Comparison of ENCODE assay signal across 9 cellular contexts in genomic region chr5:158979749-158980521, GRCh38.
DNase-seq lines count a peak whose midpoint lies in the region; FAIRE-seq and TF ChIP-seq lines count a peak whose summit lies in the region.
"Had no signal": no experiment of that assay in that cellular context is flagged by ENCODE, and none has a peak within 500 bp of the region (broad histone marks: within the 10 kb centered on the region; RNA-seq: fewer than 3 reads in every experiment).

No MANE protein-coding gene starts in this region.

- H3K4me1 ChIP-seq in keratinocyte (ENCODE audit: control insufficient read depth, extremely low read depth, insufficient read depth, low read length), result peaks cover 16% of the 10 kb centered on the region

- no peaks in the 10 kb centered on the region for H4K20me1 ChIP-seq in keratinocyte (ENCODE audit: control insufficient read depth, extremely low read depth, insufficient read depth, low read length)

- peak overlapping the region; percentile 94 for H2AFZ ChIP-seq in keratinocyte (ENCODE audit: control insufficient read depth, low read length)

- peak overlapping the region; percentile 6 for H3K4me3 ChIP-seq in astrocyte of the cerebellum (ENCODE audit: low read depth, low read length)
- peak overlapping the region in 2 of 3 experiments; percentile 54 to 59 for H3K4me3 ChIP-seq in keratinocyte (ENCODE audit: control insufficient read depth in 2 of 3, extremely low read depth in 1 of 3, insufficient read depth in 2 of 3, low read depth in 1 of 3, low read length in 3 of 3)

- H3K27me3 Mint-ChIP-seq in activated CD4-positive, alpha-beta memory T cell treated with anti-CD3 and anti-CD28 coated beads for 36 hours, result peaks cover 10% of the 10 kb centered on the region

- H3K9me3 Mint-ChIP-seq in activated CD4-positive, alpha-beta memory T cell treated with anti-CD3 and anti-CD28 coated beads for 36 hours, result no peaks in the 10 kb centered on the region

- intact Hi-C loops in activated CD4-positive, alpha-beta memory T cell treated with anti-CD3 and anti-CD28 coated beads for 36 hours (cut with micrococcal nuclease), result no loop called here

- H3K4me1 Mint-ChIP-seq in activated CD4-positive, alpha-beta memory T cell treated with anti-CD3 and anti-CD28 coated beads for 36 hours (ENCODE audit: low read depth), result peaks cover 2% of the 10 kb centered on the region

- peak overlapping the region; percentile 84 for H3K4me2 ChIP-seq in keratinocyte (ENCODE audit: control insufficient read depth, extremely low read depth, insufficient read depth, low read depth, low read length)

- in situ Hi-C loops in astrocyte of the cerebellum (cut with HindIII; ENCODE audit: low sequenced_read_pairs), result no loop called here

- H3K9ac ChIP-seq in keratinocyte (ENCODE audit: control insufficient read depth, extremely low read depth, insufficient read depth, low read length), result no peak overlapping the region

- H3K36me3 ChIP-seq in keratinocyte (ENCODE audit: control insufficient read depth in 2 of 2, extremely low read depth in 1 of 2, insufficient read depth in 2 of 2, low read length in 2 of 2), result no peaks in the 10 kb centered on the region
- H3K36me3 ChIP-seq: neutrophil had no signal

- H3K27me3 ChIP-seq in keratinocyte (ENCODE audit: control insufficient read depth, extremely low read depth, insufficient read depth, low read length), result no peaks in the 10 kb centered on the region

- H3K79me2 ChIP-seq in keratinocyte (ENCODE audit: control insufficient read depth, insufficient read depth, low read length), result no peaks in the 10 kb centered on the region

- no peak for TF ChIP-seq CTCF in astrocyte of the cerebellum (IDR thresholded peaks at IDR 0.05; ENCODE audit: low read depth, low read length, missing control alignments)
- no peak for TF ChIP-seq CTCF in keratinocyte (optimal IDR thresholded peaks at IDR 0.05 in 1 of 3, IDR thresholded peaks at IDR 0.05 in 1 of 3, conservative IDR thresholded peaks at IDR 0.05 in 1 of 3; ENCODE audit: extremely low read depth in 1 of 3, insufficient read depth in 2 of 3, low read length in 3 of 3)

- DNase-seq in HTR-8/SVneo (ENCODE audit: insufficient read length, low spot score) (peak; percentile 10), astrocyte of the cerebellum (ENCODE audit: low read depth) (no peak), keratinocyte (ENCODE audit: low read depth, low spot score) (no peak), stromal cell of bone marrow (ENCODE audit: low read depth) (peak; percentile 43), GF-D8 (lab: John Stamatoyannopoulos, UW) (no peak), HK-2 (ENCODE audit: unreplicated experiment) (no peak), NCI-H226 (no peak)
- DNase-seq in activated CD4-positive, alpha-beta memory T cell treated with anti-CD3 and anti-CD28 coated beads for 36 hours, result no peak

- H3K4me3 Mint-ChIP-seq in activated CD4-positive, alpha-beta memory T cell treated with anti-CD3 and anti-CD28 coated beads for 36 hours, result no peak overlapping the region

- H3K27ac Mint-ChIP-seq in activated CD4-positive, alpha-beta memory T cell treated with anti-CD3 and anti-CD28 coated beads for 36 hours, result no peak overlapping the region

- no peaks in the 10 kb centered on the region for H3K9me1 ChIP-seq in keratinocyte (ENCODE audit: control insufficient read depth, extremely low read depth, insufficient read depth, low read length)

- no peak overlapping the region for H3K27ac ChIP-seq in keratinocyte (ENCODE audit: control insufficient read depth, insufficient read depth, low read length)
- H3K27ac ChIP-seq: neutrophil had no signal

- POLR2A ChIA-PET in activated CD4-positive, alpha-beta memory T cell treated with anti-CD3 and anti-CD28 coated beads for 36 hours (lab: Charles Lee), result no interaction called here

- FAIRE-seq in HTR-8/SVneo (lab: Jason Lieb, UNC), result no peak
- FAIRE-seq in keratinocyte (lab: Jason Lieb, UNC), result peak; percentile 52

- H3K36me3 Mint-ChIP-seq in activated CD4-positive, alpha-beta memory T cell treated with anti-CD3 and anti-CD28 coated beads for 36 hours, result no peaks in the 10 kb centered on the region

- dilution Hi-C loops in keratinocyte (cut with MboI; ENCODE audit: extremely low pct_ligation_motif_present, low sequenced_read_pairs), result no loop called here

- CTCF ChIA-PET in activated CD4-positive, alpha-beta memory T cell treated with anti-CD3 and anti-CD28 coated beads for 36 hours (lab: Charles Lee), result no interaction called here

- no peaks in the 10 kb centered on the region for H3K9me3 ChIP-seq in keratinocyte (ENCODE audit: control insufficient read depth, low read depth, low read length)
- H3K9me3 ChIP-seq: neutrophil had no signal

Comparison
In these comparisons a context has a peak if more than half of its experiments do, and no peak if none do; other contexts are left out.
1. DNase-seq: peak in HTR-8/SVneo (single experiment) and stromal cell of bone marrow (single experiment); none in astrocyte of the cerebellum (single experiment), keratinocyte (single experiment), GF-D8 (single experiment), HK-2 (single experiment), activated CD4-positive, alpha-beta memory T cell treated with anti-CD3 and anti-CD28 coated beads for 36 hours (single experiment) and NCI-H226 (single experiment).